In the genomic region with DNA sequence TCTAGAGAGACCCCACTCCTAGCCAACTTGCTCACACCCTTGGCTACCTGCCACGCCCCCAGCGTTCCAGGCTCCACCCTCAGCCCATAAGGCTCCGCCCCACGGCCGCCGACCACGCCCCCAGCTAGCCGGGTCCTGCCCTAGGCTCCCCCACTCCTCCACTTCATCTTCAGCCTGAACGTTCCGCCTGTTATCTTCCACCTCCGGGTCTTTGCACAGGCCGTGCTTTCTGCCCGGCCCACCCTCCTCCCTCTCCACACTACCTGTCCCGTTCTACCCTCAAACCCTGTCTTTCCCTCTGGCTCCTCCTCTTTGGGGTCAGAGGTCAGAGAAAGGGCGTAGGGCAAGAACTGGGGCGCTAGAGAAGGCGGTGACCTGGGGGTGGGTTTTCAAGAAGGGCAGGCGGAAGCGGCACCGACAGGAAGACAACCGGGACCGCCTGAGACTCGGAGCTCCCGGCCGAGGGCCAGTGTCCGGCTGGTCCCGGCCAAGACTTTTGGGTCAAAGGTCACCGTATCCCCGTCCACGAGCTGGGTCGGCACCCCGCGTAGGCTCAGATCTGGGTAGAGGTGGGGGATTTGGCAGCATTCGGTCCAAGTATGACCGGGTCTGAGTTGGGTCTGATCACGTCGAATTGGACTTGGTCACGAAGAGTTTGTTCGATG, we compare ENCODE assay signal across 1 cellular context.
TF ChIP-seq lines count a peak whose summit lies in the region.

No MANE protein-coding gene starts in this region.

TF ChIP-seq in K562, 482 proteins besides CTCF, POLR2A, EP300 and RAD21 (continued from another document and continues in another):
- no peak for TF ChIP-seq TAF15 (IDR thresholded peaks at IDR 0.05; ENCODE audit: low read depth, low read length)
- TF ChIP-seq RAD51 (IDR thresholded peaks at IDR 0.05; ENCODE audit: borderline replicate concordance, low read depth) = no peak
- peak; percentile 30; the same call in 1 of the 2 replicates for TF ChIP-seq TAL1 (IDR thresholded peaks at IDR 0.05)
- TF ChIP-seq, protein P1, sequence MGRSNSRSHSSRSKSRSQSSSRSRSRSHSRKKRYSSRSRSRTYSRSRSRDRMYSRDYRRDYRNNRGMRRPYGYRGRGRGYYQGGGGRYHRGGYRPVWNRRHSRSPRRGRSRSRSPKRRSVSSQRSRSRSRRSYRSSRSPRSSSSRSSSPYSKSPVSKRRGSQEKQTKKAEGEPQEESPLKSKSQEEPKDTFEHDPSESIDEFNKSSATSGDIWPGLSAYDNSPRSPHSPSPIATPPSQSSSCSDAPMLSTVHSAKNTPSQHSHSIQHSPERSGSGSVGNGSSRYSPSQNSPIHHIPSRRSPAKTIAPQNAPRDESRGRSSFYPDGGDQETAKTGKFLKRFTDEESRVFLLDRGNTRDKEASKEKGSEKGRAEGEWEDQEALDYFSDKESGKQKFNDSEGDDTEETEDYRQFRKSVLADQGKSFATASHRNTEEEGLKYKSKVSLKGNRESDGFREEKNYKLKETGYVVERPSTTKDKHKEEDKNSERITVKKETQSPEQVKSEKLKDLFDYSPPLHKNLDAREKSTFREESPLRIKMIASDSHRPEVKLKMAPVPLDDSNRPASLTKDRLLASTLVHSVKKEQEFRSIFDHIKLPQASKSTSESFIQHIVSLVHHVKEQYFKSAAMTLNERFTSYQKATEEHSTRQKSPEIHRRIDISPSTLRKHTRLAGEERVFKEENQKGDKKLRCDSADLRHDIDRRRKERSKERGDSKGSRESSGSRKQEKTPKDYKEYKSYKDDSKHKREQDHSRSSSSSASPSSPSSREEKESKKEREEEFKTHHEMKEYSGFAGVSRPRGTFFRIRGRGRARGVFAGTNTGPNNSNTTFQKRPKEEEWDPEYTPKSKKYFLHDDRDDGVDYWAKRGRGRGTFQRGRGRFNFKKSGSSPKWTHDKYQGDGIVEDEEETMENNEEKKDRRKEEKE (IDR thresholded peaks at IDR 0.05; ENCODE audit: borderline replicate concordance in 1 of 2, control insufficient read depth in 1 of 2, low read depth in 2 of 2, low read length in 1 of 2) = no peak
- TF ChIP-seq KAT8 (IDR thresholded peaks at IDR 0.05; ENCODE audit: low read depth) = no peak
- TF ChIP-seq, protein P2, sequence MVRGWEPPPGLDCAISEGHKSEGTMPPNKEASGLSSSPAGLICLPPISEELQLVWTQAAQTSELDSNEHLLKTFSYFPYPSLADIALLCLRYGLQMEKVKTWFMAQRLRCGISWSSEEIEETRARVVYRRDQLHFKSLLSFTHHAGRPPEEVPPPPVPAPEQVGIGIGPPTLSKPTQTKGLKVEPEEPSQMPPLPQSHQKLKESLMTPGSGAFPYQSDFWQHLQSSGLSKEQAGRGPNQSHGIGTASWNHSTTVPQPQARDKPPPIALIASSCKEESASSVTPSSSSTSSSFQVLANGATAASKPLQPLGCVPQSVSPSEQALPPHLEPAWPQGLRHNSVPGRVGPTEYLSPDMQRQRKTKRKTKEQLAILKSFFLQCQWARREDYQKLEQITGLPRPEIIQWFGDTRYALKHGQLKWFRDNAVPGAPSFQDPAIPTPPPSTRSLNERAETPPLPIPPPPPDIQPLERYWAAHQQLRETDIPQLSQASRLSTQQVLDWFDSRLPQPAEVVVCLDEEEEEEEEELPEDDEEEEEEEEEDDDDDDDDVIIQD (CRISPR knock-in tag; IDR thresholded peaks at IDR 0.05) = 0 out of 2 replicates have a peak, but pooled peaks have one; percentile 45
- TF ChIP-seq, protein P3, sequence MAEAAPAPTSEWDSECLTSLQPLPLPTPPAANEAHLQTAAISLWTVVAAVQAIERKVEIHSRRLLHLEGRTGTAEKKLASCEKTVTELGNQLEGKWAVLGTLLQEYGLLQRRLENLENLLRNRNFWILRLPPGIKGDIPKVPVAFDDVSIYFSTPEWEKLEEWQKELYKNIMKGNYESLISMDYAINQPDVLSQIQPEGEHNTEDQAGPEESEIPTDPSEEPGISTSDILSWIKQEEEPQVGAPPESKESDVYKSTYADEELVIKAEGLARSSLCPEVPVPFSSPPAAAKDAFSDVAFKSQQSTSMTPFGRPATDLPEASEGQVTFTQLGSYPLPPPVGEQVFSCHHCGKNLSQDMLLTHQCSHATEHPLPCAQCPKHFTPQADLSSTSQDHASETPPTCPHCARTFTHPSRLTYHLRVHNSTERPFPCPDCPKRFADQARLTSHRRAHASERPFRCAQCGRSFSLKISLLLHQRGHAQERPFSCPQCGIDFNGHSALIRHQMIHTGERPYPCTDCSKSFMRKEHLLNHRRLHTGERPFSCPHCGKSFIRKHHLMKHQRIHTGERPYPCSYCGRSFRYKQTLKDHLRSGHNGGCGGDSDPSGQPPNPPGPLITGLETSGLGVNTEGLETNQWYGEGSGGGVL (CRISPR knock-in tag; IDR thresholded peaks at IDR 0.05) = no peak
- TF ChIP-seq, protein P4, sequence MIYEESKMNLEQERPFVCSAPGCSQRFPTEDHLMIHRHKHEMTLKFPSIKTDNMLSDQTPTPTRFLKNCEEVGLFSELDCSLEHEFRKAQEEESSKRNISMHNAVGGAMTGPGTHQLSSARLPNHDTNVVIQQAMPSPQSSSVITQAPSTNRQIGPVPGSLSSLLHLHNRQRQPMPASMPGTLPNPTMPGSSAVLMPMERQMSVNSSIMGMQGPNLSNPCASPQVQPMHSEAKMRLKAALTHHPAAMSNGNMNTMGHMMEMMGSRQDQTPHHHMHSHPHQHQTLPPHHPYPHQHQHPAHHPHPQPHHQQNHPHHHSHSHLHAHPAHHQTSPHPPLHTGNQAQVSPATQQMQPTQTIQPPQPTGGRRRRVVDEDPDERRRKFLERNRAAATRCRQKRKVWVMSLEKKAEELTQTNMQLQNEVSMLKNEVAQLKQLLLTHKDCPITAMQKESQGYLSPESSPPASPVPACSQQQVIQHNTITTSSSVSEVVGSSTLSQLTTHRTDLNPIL (CRISPR knock-in tag; IDR thresholded peaks at IDR 0.05) = no peak
- TF ChIP-seq TRIM24 (IDR thresholded peaks at IDR 0.05) = peak; percentile 25 to 96; a peak in 3 of 4 replicates
- TF ChIP-seq RFX1 (IDR thresholded peaks at IDR 0.05) = no peak
- no peak for TF ChIP-seq NELFE (IDR thresholded peaks at IDR 0.05; ENCODE audit: insufficient read depth, insufficient read length)
- no peak for TF ChIP-seq ZNF408 (CRISPR knock-in tag; IDR thresholded peaks at IDR 0.05; ENCODE audit: low read depth)
- TF ChIP-seq FOXJ2 (tag; IDR thresholded peaks at IDR 0.05) = no peak
- no peak for TF ChIP-seq XRCC3 (IDR thresholded peaks at IDR 0.05)
- no peak for TF ChIP-seq ZNF133 (CRISPR knock-in tag; IDR thresholded peaks at IDR 0.05)
- TF ChIP-seq GABPB2 (CRISPR knock-in tag; conservative IDR thresholded peaks at IDR 0.05) = no peak
- 0 out of 2 replicates have a peak, but pooled peaks have one; percentile 19 for TF ChIP-seq ARID2 (IDR thresholded peaks at IDR 0.05)
- no peak for TF ChIP-seq MXI1 (IDR thresholded peaks at IDR 0.05; ENCODE audit: low read depth, low read length)
- TF ChIP-seq, protein P5, sequence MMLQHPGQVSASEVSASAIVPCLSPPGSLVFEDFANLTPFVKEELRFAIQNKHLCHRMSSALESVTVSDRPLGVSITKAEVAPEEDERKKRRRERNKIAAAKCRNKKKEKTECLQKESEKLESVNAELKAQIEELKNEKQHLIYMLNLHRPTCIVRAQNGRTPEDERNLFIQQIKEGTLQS (IDR thresholded peaks at IDR 0.05) = no peak; the same call in 1 of the 2 replicates
- TF ChIP-seq, protein P5 (CRISPR knock-in tag; conservative IDR thresholded peaks at IDR 0.05) = peak; percentile 70; the same call in 1 of the 2 replicates
- TF ChIP-seq SAP30 (IDR thresholded peaks at IDR 0.05; ENCODE audit: borderline replicate concordance, insufficient read depth, low read depth, low read length, poor library complexity, severe bottlenecking) = no peak
- no peak for TF ChIP-seq KDM5B (IDR thresholded peaks at IDR 0.05; ENCODE audit: insufficient replicate concordance, low read depth, low read length)
- no peak for TF ChIP-seq TGIF2 (CRISPR knock-in tag; IDR thresholded peaks at IDR 0.05)
- no peak for TF ChIP-seq NFE2 (IDR thresholded peaks at IDR 0.05; ENCODE audit: low read depth)
- TF ChIP-seq, protein P6, sequence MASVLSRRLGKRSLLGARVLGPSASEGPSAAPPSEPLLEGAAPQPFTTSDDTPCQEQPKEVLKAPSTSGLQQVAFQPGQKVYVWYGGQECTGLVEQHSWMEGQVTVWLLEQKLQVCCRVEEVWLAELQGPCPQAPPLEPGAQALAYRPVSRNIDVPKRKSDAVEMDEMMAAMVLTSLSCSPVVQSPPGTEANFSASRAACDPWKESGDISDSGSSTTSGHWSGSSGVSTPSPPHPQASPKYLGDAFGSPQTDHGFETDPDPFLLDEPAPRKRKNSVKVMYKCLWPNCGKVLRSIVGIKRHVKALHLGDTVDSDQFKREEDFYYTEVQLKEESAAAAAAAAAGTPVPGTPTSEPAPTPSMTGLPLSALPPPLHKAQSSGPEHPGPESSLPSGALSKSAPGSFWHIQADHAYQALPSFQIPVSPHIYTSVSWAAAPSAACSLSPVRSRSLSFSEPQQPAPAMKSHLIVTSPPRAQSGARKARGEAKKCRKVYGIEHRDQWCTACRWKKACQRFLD (CRISPR knock-in tag; IDR thresholded peaks at IDR 0.05) = peak; percentile 18; the same call in 1 of the 2 replicates
- TF ChIP-seq MEF2D (tag; conservative IDR thresholded peaks at IDR 0.05; ENCODE audit: low read depth) = no peak
- TF ChIP-seq ZNF146 (CRISPR knock-in tag; IDR thresholded peaks at IDR 0.05; ENCODE audit: unreplicated experiment) = no peak
- TF ChIP-seq ZNF707 (CRISPR knock-in tag; conservative IDR thresholded peaks at IDR 0.05) = no peak
- TF ChIP-seq, protein P7, sequence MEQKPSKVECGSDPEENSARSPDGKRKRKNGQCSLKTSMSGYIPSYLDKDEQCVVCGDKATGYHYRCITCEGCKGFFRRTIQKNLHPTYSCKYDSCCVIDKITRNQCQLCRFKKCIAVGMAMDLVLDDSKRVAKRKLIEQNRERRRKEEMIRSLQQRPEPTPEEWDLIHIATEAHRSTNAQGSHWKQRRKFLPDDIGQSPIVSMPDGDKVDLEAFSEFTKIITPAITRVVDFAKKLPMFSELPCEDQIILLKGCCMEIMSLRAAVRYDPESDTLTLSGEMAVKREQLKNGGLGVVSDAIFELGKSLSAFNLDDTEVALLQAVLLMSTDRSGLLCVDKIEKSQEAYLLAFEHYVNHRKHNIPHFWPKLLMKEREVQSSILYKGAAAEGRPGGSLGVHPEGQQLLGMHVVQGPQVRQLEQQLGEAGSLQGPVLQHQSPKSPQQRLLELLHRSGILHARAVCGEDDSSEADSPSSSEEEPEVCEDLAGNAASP (IDR thresholded peaks at IDR 0.05) = no peak
- no peak for TF ChIP-seq TCF3 (CRISPR knock-in tag; IDR thresholded peaks at IDR 0.05)
- TF ChIP-seq, protein P8, sequence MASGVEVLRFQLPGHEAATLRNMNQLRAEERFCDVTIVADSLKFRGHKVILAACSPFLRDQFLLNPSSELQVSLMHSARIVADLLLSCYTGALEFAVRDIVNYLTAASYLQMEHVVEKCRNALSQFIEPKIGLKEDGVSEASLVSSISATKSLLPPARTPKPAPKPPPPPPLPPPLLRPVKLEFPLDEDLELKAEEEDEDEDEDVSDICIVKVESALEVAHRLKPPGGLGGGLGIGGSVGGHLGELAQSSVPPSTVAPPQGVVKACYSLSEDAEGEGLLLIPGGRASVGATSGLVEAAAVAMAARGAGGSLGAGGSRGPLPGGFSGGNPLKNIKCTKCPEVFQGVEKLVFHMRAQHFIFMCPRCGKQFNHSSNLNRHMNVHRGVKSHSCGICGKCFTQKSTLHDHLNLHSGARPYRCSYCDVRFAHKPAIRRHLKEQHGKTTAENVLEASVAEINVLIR (CRISPR knock-in tag; IDR thresholded peaks at IDR 0.05) = no peak
- TF ChIP-seq ELF4 (CRISPR knock-in tag; IDR thresholded peaks at IDR 0.05) = peak; percentile 85
